ENCODE assay signal across 26 cellular contexts in genomic region chr17:36892112-36892838, GRCh38. TPM values are rescaled to one million over a fixed set of nuclear protein-coding genes. Genes with fewer than 3 reads are reported as not detected.
DNase-seq lines count a peak whose midpoint lies in the region; ATAC-seq, FAIRE-seq and TF ChIP-seq lines count a peak whose summit lies in the region.
"Had no signal": no experiment of that assay in that cellular context is flagged by ENCODE, and none has a peak within 500 bp of the region (broad histone marks: within the 10 kb centered on the region; RNA-seq: fewer than 3 reads in every experiment).

No MANE protein-coding gene starts in this region.

- peak; percentile 69 for ATAC-seq in HCT116
- ATAC-seq in HepG2, result peak; percentile 58
- no peak for ATAC-seq in HG02759 (IDR thresholded peaks at IDR 0.05; ENCODE audit: unreplicated experiment)
- ATAC-seq in HG02678 (IDR thresholded peaks at IDR 0.05; ENCODE audit: unreplicated experiment), result no peak
- ATAC-seq: activated CD8-positive, alpha-beta memory T cell treated with anti-CD3 and anti-CD28 coated beads, Interleukin-2, amount 10 ng/mL, durations not matched to agents 7 days and 5 days; activated T-cell treated with anti-CD3 and anti-CD28 coated beads, Interleukin-2, amount 50 U/mL, for 72 hours; CD8-positive, alpha-beta T cell; psoas muscle; T-helper 17 cell had no signal

- TF ChIP-seq RAD21 in HCT116 (IDR thresholded peaks at IDR 0.05; ENCODE audit: low read depth), result peak; percentile 54
- TF ChIP-seq RAD21 in HepG2 (CRISPR knock-in tag; IDR thresholded peaks at IDR 0.05), result no peak

- no peaks in the 10 kb centered on the region; a peak in 1 of 4 replicates for H3K4me1 ChIP-seq in HCT116 (ENCODE audit: control insufficient read depth in 1 of 2, insufficient read depth in 2 of 2, low read length in 2 of 2)
- peaks cover 20% of the 10 kb centered on the region for H3K4me1 ChIP-seq in HepG2 (ENCODE audit: insufficient read depth, low read length)
- H3K4me1 ChIP-seq: psoas muscle, upper lobe of left lung had no signal

- no peaks in the 10 kb centered on the region for H3K9me2 ChIP-seq in HCT116 (ENCODE audit: insufficient read depth)

- CTCF ChIA-PET in AG04450 (lab: Charles Lee) (no interaction called here), HCT116 (lab: Charles Lee) (interaction anchor here (1.5 kb wide), 1 partner anchor 155 kb away, joined by 5 read pairs; no protein-coding TSS in a partner anchor), HepG2 (lab: Yijun Ruan, JAX; ENCODE audit: low intra/inter-chr PET ratio, low total read pairs) (interaction anchor here (0.9 to 1.0 kb wide), 2 partner anchors 155 to 156 kb away, joined by 3 read pairs; no protein-coding TSS in a partner anchor)

- TF ChIP-seq CTCF in AG04450 (IDR thresholded peaks at IDR 0.05; ENCODE audit: low read depth, low read length) (peak; percentile 10; the same call in 1 of the 2 replicates), HCT116 (IDR thresholded peaks at IDR 0.05 in 2 of 3, conservative IDR thresholded peaks at IDR 0.05 in 1 of 3; ENCODE audit: borderline replicate concordance in 1 of 3, insufficient read depth in 1 of 3, low read depth in 2 of 3, low read length in 2 of 3) (peak; percentile 19 to 28 (median 19); a peak in 3 of 6 replicates), astrocyte of the spinal cord (IDR thresholded peaks at IDR 0.05; ENCODE audit: low read depth, low read length) (peak; percentile 20), HepG2 (CRISPR knock-in tag; IDR thresholded peaks at IDR 0.05) (peak; percentile 45)

- RAD21 ChIA-PET in HCT116 (lab: Charles Lee; ENCODE audit: low non-redundant PET in 1 of 2, low total read pairs in 2 of 2, uncharacterized antibody in 2 of 2, unreplicated experiment in 2 of 2), result interaction anchor here in 1 of 2 experiments (0.6 kb wide), 1 partner anchor 29 kb away, joined by 4 read pairs; no protein-coding TSS in a partner anchor

- no peak overlapping the region for H3K9ac ChIP-seq in HCT116 (ENCODE audit: low read length)
- no peak overlapping the region for H3K9ac ChIP-seq in HepG2 (ENCODE audit: insufficient read depth, low read depth, low read length)

- intact Hi-C loops in HCT116 (cut with micrococcal nuclease), result loop anchor here (1.0 kb wide), 1 partner anchor 155 kb away; no protein-coding TSS in a partner anchor
- intact Hi-C loops in HepG2 (cut with micrococcal nuclease; ENCODE audit: unreplicated experiment), result loop anchor here (2.0 kb wide), 1 partner anchor 155 kb away; no protein-coding TSS in a partner anchor

- H3K79me2 ChIP-seq in HCT116 (ENCODE audit: insufficient read depth, low read length) (no peaks in the 10 kb centered on the region), HepG2 (ENCODE audit: insufficient read depth, low read length) (no peaks in the 10 kb centered on the region)

- H3K4me3 ChIP-seq in AG04450 (ENCODE audit: low read depth, low read length), result no peak overlapping the region
- no peak overlapping the region for H3K4me3 ChIP-seq in HCT116 (replicated peaks in 1 of 2; ENCODE audit: low read depth in 1 of 2, low read length in 2 of 2)
- H3K4me3 ChIP-seq in astrocyte of the spinal cord (ENCODE audit: low read depth, low read length), result no peak overlapping the region
- peak overlapping the region in 1 of 3 experiments; percentile 23; a peak in 2 of 6 replicates for H3K4me3 ChIP-seq in HepG2 (replicated peaks in 1 of 3; ENCODE audit: insufficient read depth in 1 of 3, low read depth in 2 of 3, low read length in 3 of 3)
- H3K4me3 ChIP-seq: dorsolateral prefrontal cortex, psoas muscle, SK-N-MC, skin epidermis, upper lobe of left lung had no signal

- H2AFZ ChIP-seq in HCT116 (ENCODE audit: low read depth, low read length, poor library complexity, severe bottlenecking) (no peak overlapping the region), HepG2 (ENCODE audit: low read length) (no peak overlapping the region)

- TF ChIP-seq EP300 in HepG2 (IDR thresholded peaks at IDR 0.05; ENCODE audit: low read depth in 2 of 2, low read length in 2 of 2), result no peak
- no peak for TF ChIP-seq EP300 in HepG2 (CRISPR knock-in tag; IDR thresholded peaks at IDR 0.05; ENCODE audit: borderline replicate concordance)

- no peak for FAIRE-seq in HepG2 (lab: Jason Lieb, UNC)
- FAIRE-seq: endothelial cell of umbilical vein, GM12891 had no signal

- H4K20me1 ChIP-seq in HCT116 (ENCODE audit: insufficient read depth) (no peaks in the 10 kb centered on the region), HepG2 (ENCODE audit: insufficient read depth, low read length) (no peaks in the 10 kb centered on the region)

- H3K27ac ChIP-seq in AG04450 (ENCODE audit: low read depth, low read length) (no peak overlapping the region), HCT116 (ENCODE audit: low read depth, low read length) (no peak overlapping the region), HepG2 (ENCODE audit: extremely low read length, insufficient read depth, low read length) (no peak overlapping the region)
- H3K27ac ChIP-seq: dorsolateral prefrontal cortex, psoas muscle, SK-N-MC, skin epidermis, upper lobe of left lung had no signal

- H3K27me3 ChIP-seq in AG04450 (ENCODE audit: control insufficient read depth, insufficient read depth, low read length) (peaks cover 32% of the 10 kb centered on the region), HCT116 (ENCODE audit: insufficient read depth, low read length) (no peaks in the 10 kb centered on the region), HepG2 (ENCODE audit: control insufficient read depth in 1 of 2, insufficient read depth in 2 of 2, low read length in 2 of 2) (peaks cover 1 to 5% of the 10 kb centered on the region in 2 experiments; a peak in 3 of 5 replicates)
- H3K27me3 ChIP-seq: upper lobe of left lung had no signal

- no peak for DNase-seq in AG04450 (ENCODE audit: low read depth, low spot score)
- peak; percentile 15 for DNase-seq in HCT116 (ENCODE audit: low read depth, low spot score)
- DNase-seq in astrocyte of the spinal cord (ENCODE audit: low read depth, low spot score), result no peak
- peak; percentile 57 for DNase-seq in HepG2 (ENCODE audit: low spot score)
- no peak for DNase-seq in NCI-H345 (lab: John Stamatoyannopoulos, UW)
- no peak for DNase-seq in NCI-H2171 treated with DMSO at 0.1 percent for 48 hours (lab: John Stamatoyannopoulos, UW)
- DNase-seq: activated CD4-positive, alpha-beta T cell treated with anti-CD3 and anti-CD28 coated beads, Interleukin-2, amount 10 ng/mL, durations not matched to agents 7 days and 5 days; activated CD8-positive, alpha-beta memory T cell treated with anti-CD3 and anti-CD28 coated beads, Interleukin-2, amount 10 ng/mL, durations not matched to agents 7 days and 5 days; activated T-cell treated with anti-CD3 and anti-CD28 coated beads, Interleukin-2, amount 50 U/mL, for 72 hours; CD8-positive, alpha-beta T cell; KBM-7; kidney glomerular epithelial cell; NCI-H2171; psoas muscle; RPMI8226; stimulated activated CD4-positive, alpha-beta T cell treated with anti-CD3 and anti-CD28 coated beads, Interleukin-1b, Interleukin-23, amount 100 ng/mL, for 48 hours; T-helper 17 cell; upper lobe of left lung had no signal

- no CpG with 5 or more reads among the region's 7 CpGs for WGBS in HepG2 (ENCODE audit: low lambda C conversion rate)

- BruUV-seq in HCT116 (replicated peaks; lab: Mats Ljungman, UMichigan) (no TSS peak), HepG2 (replicated peaks; lab: Mats Ljungman, UMichigan) (no TSS peak)

- POLR2A ChIA-PET in AG04450 (lab: Yijun Ruan, JAX) (no interaction called here), HCT116 (lab: Charles Lee) (no interaction called here), HepG2 (lab: Yijun Ruan, JAX) (no interaction called here)

- TF ChIP-seq POLR2A in HCT116 (IDR thresholded peaks at IDR 0.05; ENCODE audit: borderline replicate concordance, extremely low read depth, insufficient read depth, insufficient read length) (no peak), HepG2 (IDR thresholded peaks at IDR 0.05; ENCODE audit: insufficient read depth in 1 of 2, low read depth in 2 of 2, low read length in 2 of 2) (no peak)

- in situ Hi-C loops in astrocyte of the spinal cord (cut with HindIII; ENCODE audit: low sequenced_read_pairs) (no loop called here), HepG2 (cut with HindIII; ENCODE audit: extremely low pct_ligation_motif_present, low pct_unique_long_range_greater_than_20kb) (loop anchor here (10.0 kb wide), 1 partner anchor 153 kb away; no protein-coding TSS in a partner anchor)

- no peak overlapping the region for H3K4me2 ChIP-seq in HCT116 (ENCODE audit: low read length)
- peak overlapping the region; percentile 63 for H3K4me2 ChIP-seq in HepG2 (ENCODE audit: low read depth, low read length)

- no peaks in the 10 kb centered on the region; the same call in 1 of the 2 replicates for H3K9me3 ChIP-seq in AG04450 (ENCODE audit: control insufficient read depth, insufficient read depth, low read length)
- H3K9me3 ChIP-seq in HCT116 (ENCODE audit: control insufficient read depth in 1 of 2, insufficient read depth in 1 of 2, low read depth in 1 of 2, low read length in 2 of 2), result no peaks in the 10 kb centered on the region
- no peaks in the 10 kb centered on the region for H3K9me3 ChIP-seq in HepG2 (ENCODE audit: low read length)
- H3K9me3 ChIP-seq: psoas muscle, upper lobe of left lung had no signal

- H3K36me3 ChIP-seq in HCT116 (ENCODE audit: control insufficient read depth in 1 of 2, insufficient read depth in 2 of 2, low read length in 2 of 2) (no peaks in the 10 kb centered on the region), HepG2 (replicated peaks in 1 of 2; ENCODE audit: control insufficient read depth in 1 of 2, insufficient read depth in 2 of 2, low read length in 2 of 2) (no peaks in the 10 kb centered on the region)
- H3K36me3 ChIP-seq: upper lobe of left lung had no signal

RNA-seq across cellular contexts. Expression of gene LHX1, which starts 45.0 kb away (rescaled TPM):
- polyA plus RNA-seq in AG04450 (2011; rRNA removed) (0.02 TPM in 1 of 2 replicates, not detected in the other), HepG2 (2011; rRNA removed) (not detected in 2 replicates)
- not detected in 2 replicates for polyA minus RNA-seq in AG04450 (2011; rRNA and poly(A)+ RNA removed)
- total RNA-seq in HCT116 (2021; ENCODE audit: unreplicated experiment) (0.44 TPM), HepG2 (2016; rRNA removed; fragmentation: Illumina TruSeq; extraction: Trizol) (not detected in 2 replicates)
- polyA plus RNA-seq in HCT116 (2012), result 0.22 and 0.62 TPM in 2 replicates
- not detected in 2 replicates for total RNA-seq in HepG2 (2016; cell fraction: cytosol; rRNA removed; fragmentation: Illumina TruSeq; extraction: Trizol; ENCODE audit: low read depth)
- not detected in 2 replicates for total RNA-seq in HepG2 (2016; cell fraction: insoluble cytoplasmic fraction; rRNA removed; fragmentation: Illumina TruSeq; extraction: Trizol)
- total RNA-seq in HepG2 (2016; cell fraction: membrane; rRNA removed; fragmentation: Illumina TruSeq; extraction: Trizol), result not detected in 2 replicates
- not detected in 2 replicates for total RNA-seq in HepG2 (2016; cell fraction: nucleus; rRNA removed; fragmentation: Illumina TruSeq; extraction: Trizol)
- polyA plus RNA-seq in HepG2 (2011; cell fraction: cytosol; rRNA removed), result not detected in 2 replicates
- not detected in 2 replicates for polyA plus RNA-seq in HepG2 (2011; cell fraction: nucleus; rRNA removed)
- polyA plus RNA-seq in HepG2 (2012), result not detected in 2 replicates
- polyA plus RNA-seq in HepG2 (2016; cell fraction: cytosol; fragmentation: Illumina TruSeq; extraction: Trizol; ENCODE audit: low read depth), result not detected in 2 replicates
- not detected in 2 replicates for polyA plus RNA-seq in HepG2 (2016; cell fraction: insoluble cytoplasmic fraction; fragmentation: Illumina TruSeq; extraction: Trizol; ENCODE audit: low read depth)
- not detected in 2 replicates for polyA plus RNA-seq in HepG2 (2016; cell fraction: membrane; fragmentation: Illumina TruSeq; extraction: Trizol; ENCODE audit: low read depth)
- polyA plus RNA-seq in HepG2 (2016; cell fraction: nucleus; fragmentation: Illumina TruSeq; extraction: Trizol; ENCODE audit: insufficient read depth, low read depth), result not detected in 2 replicates
- polyA minus RNA-seq in HepG2 (2011; rRNA and poly(A)+ RNA removed; ENCODE audit: low replicate concordance), result 0.07 TPM in 1 of 2 replicates, not detected in the other
- not detected in 2 replicates for polyA minus RNA-seq in HepG2 (2011; cell fraction: cytosol; rRNA and poly(A)+ RNA removed)
- not detected in 2 replicates for polyA minus RNA-seq in HepG2 (2011; cell fraction: nucleus; rRNA and poly(A)+ RNA removed)
- total RNA-seq: activated CD4-positive, alpha-beta T cell treated with anti-CD3 and anti-CD28 coated beads, Interleukin-2, amount 10 ng/mL, durations not matched to agents 7 days and 5 days; CD8-positive, alpha-beta T cell; endothelial cell of umbilical vein; psoas muscle; subcutaneous adipose tissue; T-helper 17 cell; upper lobe of left lung had no signal
- polyA plus RNA-seq: endothelial cell of umbilical vein, psoas muscle had no signal

RNA-seq across cellular contexts. Expression of gene AATF, which starts 56.5 kb away (rescaled TPM):
- 16.6 and 18.8 TPM in 2 replicates for polyA plus RNA-seq in AG04450 (2011; rRNA removed)
- polyA minus RNA-seq in AG04450 (2011; rRNA and poly(A)+ RNA removed), result 10.6 and 14.3 TPM in 2 replicates
- total RNA-seq in HCT116 (2021; ENCODE audit: unreplicated experiment), result 105 TPM
- polyA plus RNA-seq in HCT116 (2012), result 153 and 200 TPM in 2 replicates
- 53.3 and 58.1 TPM in 2 replicates for total RNA-seq in HepG2 (2016; rRNA removed; fragmentation: Illumina TruSeq; extraction: Trizol)
- total RNA-seq in HepG2 (2016; cell fraction: cytosol; rRNA removed; fragmentation: Illumina TruSeq; extraction: Trizol; ENCODE audit: low read depth), result 22.9 and 24.6 TPM in 2 replicates
- 54.6 and 57.3 TPM in 2 replicates for total RNA-seq in HepG2 (2016; cell fraction: insoluble cytoplasmic fraction; rRNA removed; fragmentation: Illumina TruSeq; extraction: Trizol)
- total RNA-seq in HepG2 (2016; cell fraction: membrane; rRNA removed; fragmentation: Illumina TruSeq; extraction: Trizol), result 20.4 and 22.0 TPM in 2 replicates
- 24.9 and 25.3 TPM in 2 replicates for total RNA-seq in HepG2 (2016; cell fraction: nucleus; rRNA removed; fragmentation: Illumina TruSeq; extraction: Trizol)
- 9.1 and 9.8 TPM in 2 replicates for polyA plus RNA-seq in HepG2 (2011; rRNA removed)
- 5.9 and 7.0 TPM in 2 replicates for polyA plus RNA-seq in HepG2 (2011; cell fraction: cytosol; rRNA removed)
- polyA plus RNA-seq in HepG2 (2011; cell fraction: nucleus; rRNA removed), result 5.9 and 6.1 TPM in 2 replicates
- 25.3 and 27.5 TPM in 2 replicates for polyA plus RNA-seq in HepG2 (2012)
- polyA plus RNA-seq in HepG2 (2016; cell fraction: cytosol; fragmentation: Illumina TruSeq; extraction: Trizol; ENCODE audit: low read depth), result 10.2 and 11.6 TPM in 2 replicates
- polyA plus RNA-seq in HepG2 (2016; cell fraction: insoluble cytoplasmic fraction; fragmentation: Illumina TruSeq; extraction: Trizol; ENCODE audit: low read depth), result 66.2 and 74.8 TPM in 2 replicates
- 14.2 and 18.0 TPM in 2 replicates for polyA plus RNA-seq in HepG2 (2016; cell fraction: membrane; fragmentation: Illumina TruSeq; extraction: Trizol; ENCODE audit: low read depth)
- 37.9 and 39.6 TPM in 2 replicates for polyA plus RNA-seq in HepG2 (2016; cell fraction: nucleus; fragmentation: Illumina TruSeq; extraction: Trizol; ENCODE audit: insufficient read depth, low read depth)
- polyA minus RNA-seq in HepG2 (2011; rRNA and poly(A)+ RNA removed; ENCODE audit: low replicate concordance), result 11.9 and 35.7 TPM in 2 replicates
- polyA minus RNA-seq in HepG2 (2011; cell fraction: cytosol; rRNA and poly(A)+ RNA removed), result 11.3 and 12.7 TPM in 2 replicates
- 10.6 and 15.5 TPM in 2 replicates for polyA minus RNA-seq in HepG2 (2011; cell fraction: nucleus; rRNA and poly(A)+ RNA removed)

Comparison
In these comparisons a context has a peak if more than half of its experiments do, and no peak if none do; other contexts are left out.
1. DNase-seq: peak in HCT116 (single experiment) and HepG2 (single experiment); none in AG04450 (single experiment), astrocyte of the spinal cord (single experiment), NCI-H345 (single experiment) and NCI-H2171 treated with DMSO at 0.1 percent for 48 hours (single experiment).
2. ATAC-seq: peak in HCT116 (single experiment) and HepG2 (single experiment); none in HG02759 (single experiment) and HG02678 (single experiment).
3. Peak in every context shown above with its lines, with median percentiles within 50 percentile points of each other: CTCF ChIP-seq.